In the genomic region with DNA sequence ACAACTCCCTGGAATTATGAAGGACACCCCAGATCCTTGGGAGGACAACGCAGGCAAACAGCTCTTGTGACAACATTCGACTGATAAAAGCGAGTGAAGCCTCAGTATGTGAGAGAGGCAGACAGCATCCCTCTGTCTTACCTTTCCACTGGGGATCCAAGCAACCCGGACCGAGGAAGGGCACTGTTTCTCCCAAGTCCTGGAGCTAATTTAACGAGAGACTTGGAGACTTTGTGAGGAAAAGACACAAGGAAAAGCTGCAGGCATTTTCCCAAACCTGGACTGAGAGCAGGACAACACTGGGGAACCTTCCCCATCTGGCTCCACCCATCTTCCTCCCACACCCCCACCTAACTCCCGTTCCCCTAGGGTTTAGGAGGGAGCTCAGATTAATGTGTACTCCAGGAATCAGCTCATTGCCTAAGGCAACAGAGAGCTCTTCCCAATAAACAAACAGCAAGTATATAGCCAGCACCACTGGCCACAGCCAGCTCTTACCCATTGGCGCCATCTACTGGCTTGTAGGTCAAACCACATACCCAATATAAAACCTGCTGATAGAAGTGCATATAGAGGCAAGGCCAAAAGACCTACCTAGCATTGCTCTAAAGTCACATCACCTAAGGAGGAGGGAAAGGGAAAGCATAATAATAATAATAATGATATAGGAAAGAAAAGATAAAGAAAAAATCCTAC, we compare ENCODE assay signal across 8 cellular contexts.
A peak's percentile ranks its signal among the peaks of the same experiment; 100 is the strongest.
DNase-seq lines count a peak whose midpoint lies in the region; ATAC-seq, FAIRE-seq and TF ChIP-seq lines count a peak whose summit lies in the region.
"Not testable (repeated sequence)": the region's sequence is repeated elsewhere in the genome, so short reads cannot be mapped to it uniquely, and the experiment has no call there.

No MANE protein-coding gene starts in this region.

- peak; percentile 78 for TF ChIP-seq CTCF in VCaP (conservative IDR thresholded peaks at IDR 0.05)
- TF ChIP-seq CTCF in bronchial epithelial cell (IDR thresholded peaks at IDR 0.05; ENCODE audit: insufficient read depth, low read length, severe bottlenecking) = peak; percentile 58
- TF ChIP-seq CTCF in spleen (IDR thresholded peaks at IDR 0.05 in 8 of 11, conservative IDR thresholded peaks at IDR 0.05 in 3 of 11) = peak; percentile 29 to 73 (median 60)

- not testable (repeated sequence) for H3K36me3 ChIP-seq in CD4-positive, CD25-positive, alpha-beta regulatory T cell (ENCODE audit: control insufficient read depth, insufficient read depth, low read length); bronchial epithelial cell (ENCODE audit: control insufficient read depth, insufficient read depth, low read length); spleen

- H3K4me3 ChIP-seq in CD4-positive, CD25-positive, alpha-beta regulatory T cell (ENCODE audit: low read depth, low read length); bronchial epithelial cell (ENCODE audit: low read depth, low read length); spleen: not testable (repeated sequence)

- H3K27me3 ChIP-seq in CD4-positive, CD25-positive, alpha-beta regulatory T cell (ENCODE audit: control insufficient read depth, insufficient read depth, low read length); bronchial epithelial cell (ENCODE audit: control insufficient read depth, insufficient read depth, low read length); spleen (replicated peaks in 1 of 7): not testable (repeated sequence)

- H3K9me3 ChIP-seq in CD4-positive, CD25-positive, alpha-beta regulatory T cell (ENCODE audit: control insufficient read depth in 2 of 2, low read length in 2 of 2); spleen: not testable (repeated sequence)

- WGBS in spleen, 5 donors = 0 to 19% (median 6%) methylated on average over 1 to 4 of the region's 8 CpGs

- H3K27ac ChIP-seq in CD4-positive, CD25-positive, alpha-beta regulatory T cell (ENCODE audit: insufficient read depth, low read length, poor library complexity, severe bottlenecking); VCaP; spleen: not testable (repeated sequence)

- H3K36me3 Mint-ChIP-seq in CD4-positive, CD25-positive, alpha-beta regulatory T cell = not testable (repeated sequence)

- TF ChIP-seq POLR2A in spleen (IDR thresholded peaks at IDR 0.05) = not testable (repeated sequence)

- ATAC-seq in CD4-positive, CD25-positive, alpha-beta regulatory T cell (ENCODE audit: low read depth in 2 of 2) = peak; percentile 77 to 81
- peak; percentile 68 for ATAC-seq in GM19328 (IDR thresholded peaks at IDR 0.05; ENCODE audit: unreplicated experiment)
- peak; percentile 90 for ATAC-seq in HG03342 (IDR thresholded peaks at IDR 0.05; ENCODE audit: unreplicated experiment)

- H3K4me1 Mint-ChIP-seq in CD4-positive, CD25-positive, alpha-beta regulatory T cell = not testable (repeated sequence)

- not testable (repeated sequence) for H3K9me3 Mint-ChIP-seq in CD4-positive, CD25-positive, alpha-beta regulatory T cell

- intact Hi-C loops in spleen (cut with DNase I; ENCODE audit: low total_unique reads) = not testable (repeated sequence)

- FAIRE-seq in bronchial epithelial cell (lab: Jason Lieb, UNC) = peak; percentile 58

- peak; percentile 22 to 72 (median 60) for DNase-seq in CD4-positive, CD25-positive, alpha-beta regulatory T cell
- peak; percentile 30 for DNase-seq in NCI-H2227 treated with DMSO at 0.1 percent for 48 hours (lab: John Stamatoyannopoulos, UW)
- DNase-seq in bronchial epithelial cell (ENCODE audit: low read depth) = peak; percentile 58
- DNase-seq in islet precursor cell = peak; percentile 70
- peak; percentile 70 for DNase-seq in spleen

- H3K27me3 Mint-ChIP-seq in CD4-positive, CD25-positive, alpha-beta regulatory T cell = peaks cover 11% of the 10 kb centered on the region

- not testable (repeated sequence) for H3K4me1 ChIP-seq in CD4-positive, CD25-positive, alpha-beta regulatory T cell (ENCODE audit: control insufficient read depth, insufficient read depth, low read length, poor library complexity, severe bottlenecking); spleen

- not testable (repeated sequence) for H3K27ac Mint-ChIP-seq in CD4-positive, CD25-positive, alpha-beta regulatory T cell

- H3K4me3 Mint-ChIP-seq in CD4-positive, CD25-positive, alpha-beta regulatory T cell = not testable (repeated sequence)
